ENCODE assay signal across 15 cellular contexts in the genomic region with DNA sequence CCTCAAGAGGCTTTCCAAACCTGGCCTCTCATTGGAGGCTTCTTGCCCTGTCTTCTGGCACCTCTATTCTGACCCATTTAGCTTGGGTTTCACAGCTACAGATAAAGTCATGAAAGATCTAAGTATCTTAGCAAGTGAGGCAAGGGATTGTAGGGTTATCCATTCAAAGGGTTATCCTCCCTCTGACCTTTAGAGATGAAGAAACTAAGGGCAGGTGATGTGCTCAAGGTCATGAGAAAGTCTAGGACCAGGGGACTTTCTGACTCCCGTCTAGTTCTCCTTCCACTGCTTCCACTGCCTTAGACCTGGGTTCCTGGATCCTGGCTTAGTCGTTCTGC. TPM values are rescaled to one million over a fixed set of nuclear protein-coding genes. Genes with fewer than 3 reads are reported as not detected.
DNase-seq lines count a peak whose midpoint lies in the region; ATAC-seq and TF ChIP-seq lines count a peak whose summit lies in the region.
"Had no signal": no experiment of that assay in that cellular context is flagged by ENCODE, and none has a peak within 500 bp of the region (broad histone marks: within the 10 kb centered on the region; RNA-seq: fewer than 3 reads in every experiment).

No MANE protein-coding gene starts in this region.

- peaks cover 26% of the 10 kb centered on the region for H3K27me3 Mint-ChIP-seq in activated CD8-positive, alpha-beta memory T cell treated with anti-CD3 and anti-CD28 coated beads, Interleukin-2, amount 10 ng/mL, durations not matched to agents 7 days and 5 days
- H3K27me3 Mint-ChIP-seq in stimulated activated naive B cell treated with anti-CD40 and anti-IgM and Interleukin-4, amounts not matched to agents 10 μg/mL and 1 μg/mL and 100 μg/mL, for 72 hours = peaks cover 23 to 26% of the 10 kb centered on the region in 2 donors

- peak overlapping the region; percentile 76 to 86 (median 78) for H3K27ac ChIP-seq in esophagus muscularis mucosa (replicated peaks in 1 of 4)
- H3K27ac ChIP-seq in stomach = peak overlapping the region in 3 of 5 donors; percentile 14 to 76 (median 49)

- TF ChIP-seq EP300 in esophagus muscularis mucosa (IDR thresholded peaks at IDR 0.05) (no peak), stomach (IDR thresholded peaks at IDR 0.05) (no peak)

- intact Hi-C loops in esophagus muscularis mucosa (cut with DNase I) (loop anchor here (5.0 kb wide), 1 partner anchor 181 kb away; no protein-coding TSS in a partner anchor), stomach (cut with DNase I; ENCODE audit: low total_unique reads) (no loop called here)

- peaks cover 32 to 67% (median 64%) of the 10 kb centered on the region in 4 donors for H3K36me3 ChIP-seq in esophagus muscularis mucosa
- peaks cover 55 to 69% (median 63%) of the 10 kb centered on the region in 4 donors for H3K36me3 ChIP-seq in stomach

- H3K4me3 ChIP-seq in esophagus muscularis mucosa (no peak overlapping the region), stomach (no peak overlapping the region)

- H3K4me1 ChIP-seq in esophagus muscularis mucosa (peaks cover 42 to 87% (median 68%) of the 10 kb centered on the region in 4 donors), stomach (peaks cover 24 to 65% (median 53%) of the 10 kb centered on the region in 4 donors)

- TF ChIP-seq CTCF in esophagus muscularis mucosa (IDR thresholded peaks at IDR 0.05) (no peak), stomach (IDR thresholded peaks at IDR 0.05) (no peak)

- H3K4me3 Mint-ChIP-seq in activated CD8-positive, alpha-beta memory T cell treated with anti-CD3 and anti-CD28 coated beads, Interleukin-2, amount 10 ng/mL, durations not matched to agents 7 days and 5 days = no peak overlapping the region
- H3K4me3 Mint-ChIP-seq in stimulated activated naive B cell treated with anti-CD40 and anti-IgM and Interleukin-4, amounts not matched to agents 10 μg/mL and 1 μg/mL and 100 μg/mL, for 72 hours = no peak overlapping the region

- H3K9me3 ChIP-seq in esophagus muscularis mucosa (no peaks in the 10 kb centered on the region), stomach (no peaks in the 10 kb centered on the region)

- CTCF ChIA-PET in activated CD8-positive, alpha-beta memory T cell treated with anti-CD3 and anti-CD28 coated beads, Interleukin-2, amount 10 ng/mL, durations not matched to agents 7 days and 5 days (lab: Charles Lee) = interaction anchor here (1.2 to 1.8 kb wide), 7 partner anchors 9 to 197 kb away, joined by 3 to 8 read pairs (median 4); a partner anchor contains a TSS

- 94% methylated on average over 2 of the region's 2 CpGs for WGBS in esophagus muscularis mucosa
- 41 to 92% (median 66%) methylated on average over 2 of the region's 2 CpGs for WGBS in stomach, 5 donors

- peak; percentile 21 for DNase-seq in activated CD8-positive, alpha-beta memory T cell treated with anti-CD3 and anti-CD28 coated beads for 24 hours
- no peak for DNase-seq in activated CD8-positive, alpha-beta memory T cell treated with anti-CD3 and anti-CD28 coated beads, Interleukin-2, amount 10 ng/mL, durations not matched to agents 7 days and 5 days
- no peak for DNase-seq in esophagus muscularis mucosa (ENCODE audit: extremely low spot score)
- no peak for DNase-seq in stomach
- no peak for DNase-seq in superior temporal gyrus (ENCODE audit: extremely low spot score)
- DNase-seq in stimulated activated naive B cell treated with anti-CD40 and anti-IgM and Interleukin-4, amounts not matched to agents 10 μg/mL and 1 μg/mL and 100 μg/mL, for 72 hours = no peak
- DNase-seq: C1 segment of cervical spinal cord, NCI-H2029 treated with DMSO at 0.1 percent for 48 hours, NCI-H526 treated with DMSO at 0.1 percent for 48 hours, PC-3 had no signal

- no peak for ATAC-seq in activated CD8-positive, alpha-beta memory T cell treated with anti-CD3 and anti-CD28 coated beads, Interleukin-2, amount 10 ng/mL, durations not matched to agents 7 days and 5 days
- ATAC-seq in SK-N-SH treated with all-trans-retinoic acid at 6 μM for 48 hours (no peak), HG02870 (IDR thresholded peaks at IDR 0.05; ENCODE audit: unreplicated experiment) (no peak)
- ATAC-seq in stimulated activated naive B cell treated with anti-CD40 and anti-IgM and Interleukin-4, amounts not matched to agents 10 μg/mL and 1 μg/mL and 100 μg/mL, for 72 hours (replicated peaks) = no peak
- ATAC-seq: PC-3 had no signal

- H3K9me3 Mint-ChIP-seq in activated CD8-positive, alpha-beta memory T cell treated with anti-CD3 and anti-CD28 coated beads, Interleukin-2, amount 10 ng/mL, durations not matched to agents 7 days and 5 days (ENCODE audit: low read depth) = no peaks in the 10 kb centered on the region
- H3K9me3 Mint-ChIP-seq in stimulated activated naive B cell treated with anti-CD40 and anti-IgM and Interleukin-4, amounts not matched to agents 10 μg/mL and 1 μg/mL and 100 μg/mL, for 72 hours = no peaks in the 10 kb centered on the region

- H3K4me1 Mint-ChIP-seq in activated CD8-positive, alpha-beta memory T cell treated with anti-CD3 and anti-CD28 coated beads, Interleukin-2, amount 10 ng/mL, durations not matched to agents 7 days and 5 days = peaks cover 10% of the 10 kb centered on the region
- H3K4me1 Mint-ChIP-seq in stimulated activated naive B cell treated with anti-CD40 and anti-IgM and Interleukin-4, amounts not matched to agents 10 μg/mL and 1 μg/mL and 100 μg/mL, for 72 hours = peaks cover 35 to 63% of the 10 kb centered on the region in 2 donors

- peaks cover 14% of the 10 kb centered on the region for H3K36me3 Mint-ChIP-seq in activated CD8-positive, alpha-beta memory T cell treated with anti-CD3 and anti-CD28 coated beads, Interleukin-2, amount 10 ng/mL, durations not matched to agents 7 days and 5 days
- H3K36me3 Mint-ChIP-seq in stimulated activated naive B cell treated with anti-CD40 and anti-IgM and Interleukin-4, amounts not matched to agents 10 μg/mL and 1 μg/mL and 100 μg/mL, for 72 hours = peaks cover 45 to 51% of the 10 kb centered on the region in 2 donors

- H3K27me3 ChIP-seq in esophagus muscularis mucosa (peaks cover 0 to 13% (median 4%) of the 10 kb centered on the region in 4 donors), stomach (peaks cover 0 to 28% (median 15%) of the 10 kb centered on the region in 3 donors)

- H3K27ac Mint-ChIP-seq in activated CD8-positive, alpha-beta memory T cell treated with anti-CD3 and anti-CD28 coated beads, Interleukin-2, amount 10 ng/mL, durations not matched to agents 7 days and 5 days = no peak overlapping the region
- H3K27ac Mint-ChIP-seq in stimulated activated naive B cell treated with anti-CD40 and anti-IgM and Interleukin-4, amounts not matched to agents 10 μg/mL and 1 μg/mL and 100 μg/mL, for 72 hours = no peak overlapping the region

- no peak for TF ChIP-seq POLR2A in esophagus muscularis mucosa (IDR thresholded peaks at IDR 0.05; ENCODE audit: low read depth)
- TF ChIP-seq POLR2A in stomach (IDR thresholded peaks at IDR 0.05) = no peak

TF ChIP-seq in SK-N-SH treated with all-trans-retinoic acid at 6 μM for 48 hours, 23 proteins besides CTCF, POLR2A, EP300 and RAD21 (continues in another document):
- TF ChIP-seq OSR1 (CRISPR knock-in tag; IDR thresholded peaks at IDR 0.05) = no peak
- TF ChIP-seq, protein P1, sequence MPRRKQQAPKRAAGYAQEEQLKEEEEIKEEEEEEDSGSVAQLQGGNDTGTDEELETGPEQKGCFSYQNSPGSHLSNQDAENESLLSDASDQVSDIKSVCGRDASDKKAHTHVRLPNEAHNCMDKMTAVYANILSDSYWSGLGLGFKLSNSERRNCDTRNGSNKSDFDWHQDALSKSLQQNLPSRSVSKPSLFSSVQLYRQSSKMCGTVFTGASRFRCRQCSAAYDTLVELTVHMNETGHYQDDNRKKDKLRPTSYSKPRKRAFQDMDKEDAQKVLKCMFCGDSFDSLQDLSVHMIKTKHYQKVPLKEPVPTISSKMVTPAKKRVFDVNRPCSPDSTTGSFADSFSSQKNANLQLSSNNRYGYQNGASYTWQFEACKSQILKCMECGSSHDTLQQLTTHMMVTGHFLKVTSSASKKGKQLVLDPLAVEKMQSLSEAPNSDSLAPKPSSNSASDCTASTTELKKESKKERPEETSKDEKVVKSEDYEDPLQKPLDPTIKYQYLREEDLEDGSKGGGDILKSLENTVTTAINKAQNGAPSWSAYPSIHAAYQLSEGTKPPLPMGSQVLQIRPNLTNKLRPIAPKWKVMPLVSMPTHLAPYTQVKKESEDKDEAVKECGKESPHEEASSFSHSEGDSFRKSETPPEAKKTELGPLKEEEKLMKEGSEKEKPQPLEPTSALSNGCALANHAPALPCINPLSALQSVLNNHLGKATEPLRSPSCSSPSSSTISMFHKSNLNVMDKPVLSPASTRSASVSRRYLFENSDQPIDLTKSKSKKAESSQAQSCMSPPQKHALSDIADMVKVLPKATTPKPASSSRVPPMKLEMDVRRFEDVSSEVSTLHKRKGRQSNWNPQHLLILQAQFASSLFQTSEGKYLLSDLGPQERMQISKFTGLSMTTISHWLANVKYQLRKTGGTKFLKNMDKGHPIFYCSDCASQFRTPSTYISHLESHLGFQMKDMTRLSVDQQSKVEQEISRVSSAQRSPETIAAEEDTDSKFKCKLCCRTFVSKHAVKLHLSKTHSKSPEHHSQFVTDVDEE (CRISPR knock-in tag; IDR thresholded peaks at IDR 0.05) = no peak

RNA-seq across cellular contexts. Expression of a gene that starts 7.2 kb away (rescaled TPM):
- total RNA-seq in activated CD8-positive, alpha-beta memory T cell treated with anti-CD3 and anti-CD28 coated beads, Interleukin-2, amount 10 ng/mL, durations not matched to agents 7 days and 5 days = not detected
- total RNA-seq in esophagus muscularis mucosa = 1 to 10 TPM; 1.2 to 1.3 (median 1.3) TPM
- not detected for total RNA-seq in stomach
- under 1 TPM in 1 of 3 donors, not detected in 2; 0.53 TPM for polyA plus RNA-seq in stomach
- total RNA-seq: A172, LHCN-M2, PC-3 had no signal

RNA-seq across cellular contexts. Expression of a gene that starts 12.2 kb away (rescaled TPM):
- total RNA-seq in activated CD8-positive, alpha-beta memory T cell treated with anti-CD3 and anti-CD28 coated beads, Interleukin-2, amount 10 ng/mL, durations not matched to agents 7 days and 5 days = 100 to 1,000 TPM; 152 to 157 TPM
- total RNA-seq in esophagus muscularis mucosa (100 to 1,000 TPM in 2 of 4 donors, 10 to 100 TPM in 2; 61.6 to 158 (median 100) TPM), stomach (100 to 1,000 TPM in 4 of 5 donors, 10 to 100 TPM in 1; 40.2 to 226 (median 153) TPM)
- polyA plus RNA-seq in stomach = 10 to 100 TPM; 20.9 to 63.1 (median 51.2) TPM

RNA-seq across cellular contexts. Expression of a gene that starts 20.1 kb away (rescaled TPM):
- not detected for total RNA-seq in activated CD8-positive, alpha-beta memory T cell treated with anti-CD3 and anti-CD28 coated beads, Interleukin-2, amount 10 ng/mL, durations not matched to agents 7 days and 5 days
- total RNA-seq in esophagus muscularis mucosa (10 to 100 TPM; 26.6 to 78.7 (median 33.1) TPM), stomach (10 to 100 TPM in 2 of 5 donors, 1 to 10 TPM in 3; 1.8 to 28.6 (median 9.6) TPM)
- polyA plus RNA-seq in stomach = 10 to 100 TPM in 1 of 3 donors, 1 to 10 TPM in 2; 3.2 to 14.8 (median 9.0) TPM
- total RNA-seq: A172, H7, LHCN-M2, PC-3 had no signal

RNA-seq across cellular contexts. Expression of a gene that starts 44.8 kb away (rescaled TPM):
- total RNA-seq in activated CD8-positive, alpha-beta memory T cell treated with anti-CD3 and anti-CD28 coated beads, Interleukin-2, amount 10 ng/mL, durations not matched to agents 7 days and 5 days = not detected
- total RNA-seq in esophagus muscularis mucosa (1 to 10 TPM in 1 of 4 donors, under 1 TPM in 1, not detected in 2; 0.40 to 1.0 TPM), stomach (10 to 100 TPM in 1 of 5 donors, under 1 TPM in 1, not detected in 3; 0.55 to 22.6 TPM)
- polyA plus RNA-seq in stomach = 10 to 100 TPM in 1 of 3 donors, 1 to 10 TPM in 2; 4.1 to 20.9 (median 6.1) TPM
- total RNA-seq: A172 had no signal
